1 cellular context compared by ENCODE assay signal in the genomic region with DNA sequence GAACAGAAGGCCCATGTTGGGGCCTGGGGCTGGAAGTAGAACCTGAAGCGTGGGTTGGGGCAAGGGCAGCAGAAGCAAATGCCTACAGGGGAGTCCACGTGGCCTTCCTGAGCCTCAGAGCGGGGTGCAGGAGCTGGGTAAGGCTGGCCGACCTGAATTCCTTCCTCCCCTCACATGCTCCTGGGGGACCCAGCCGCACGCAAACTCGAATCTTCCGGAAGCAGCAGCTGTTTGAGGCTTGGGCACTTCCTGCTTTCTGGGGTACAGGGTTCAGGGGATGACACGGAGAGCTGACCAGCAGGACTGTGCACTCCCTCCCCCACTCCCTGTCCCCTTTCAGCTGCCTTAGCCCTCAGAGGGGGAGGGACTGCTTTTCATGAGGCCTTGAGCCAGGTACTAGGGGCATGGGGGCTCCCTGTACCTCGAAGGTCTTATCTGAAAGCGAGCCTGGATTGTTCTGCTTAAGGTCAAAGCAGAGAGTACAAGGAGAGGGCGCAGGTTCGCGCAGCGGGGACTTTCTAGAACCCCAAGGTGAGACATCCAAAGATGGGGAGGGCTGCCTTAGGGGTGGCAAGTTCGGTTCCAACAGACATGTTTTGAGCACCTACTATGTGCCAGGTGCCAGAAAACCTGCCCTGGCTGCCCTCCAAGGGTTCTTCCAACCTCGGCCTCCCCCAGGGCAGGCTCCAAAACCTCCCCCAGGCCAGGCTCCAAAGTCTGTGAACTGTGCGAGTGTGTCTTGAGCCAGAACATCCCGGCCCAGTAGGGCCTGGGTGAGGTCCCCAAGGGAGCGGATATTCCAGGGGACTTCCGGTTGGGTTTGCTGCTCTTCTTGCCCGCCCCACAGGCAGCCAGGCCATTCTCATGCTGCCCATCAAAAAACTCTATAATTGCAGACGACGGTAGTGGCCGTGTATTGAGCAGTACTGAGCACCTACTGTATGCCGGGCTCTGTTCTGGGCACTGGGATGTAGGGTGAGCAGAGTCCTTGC.
TF ChIP-seq lines count a peak whose summit lies in the region.

No MANE protein-coding gene starts in this region.

TF ChIP-seq in liver, 16 proteins besides CTCF, POLR2A, EP300 and RAD21 (continued from another document):
- no peak for TF ChIP-seq EGR1 (IDR thresholded peaks at IDR 0.05; ENCODE audit: low read depth in 2 of 2)
- TF ChIP-seq JUND (IDR thresholded peaks at IDR 0.05), result no peak
